ENCODE assay signal across 15 cellular contexts in the genomic region with DNA sequence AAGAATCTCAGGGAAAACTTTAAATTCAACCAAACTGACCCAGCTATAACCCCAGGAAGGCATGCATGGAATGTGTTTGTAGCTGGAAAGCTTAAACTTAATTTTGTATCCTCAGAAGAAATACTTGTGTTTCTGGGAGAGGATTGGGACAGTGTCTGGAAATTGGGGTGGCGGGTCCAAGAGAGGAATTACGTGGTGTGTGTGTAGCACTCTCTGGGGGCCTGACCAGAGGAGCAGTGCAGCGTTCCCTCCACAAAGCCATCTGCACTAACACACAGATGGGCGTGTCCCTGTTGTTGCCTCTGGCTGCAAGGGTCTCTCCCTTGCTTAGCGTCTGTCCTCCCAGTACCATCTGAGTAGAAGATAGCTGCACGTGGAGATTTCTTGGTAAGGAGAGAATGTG. TPM values are rescaled to one million over a fixed set of nuclear protein-coding genes. Genes with fewer than 3 reads are reported as not detected.
DNase-seq lines count a peak whose midpoint lies in the region; ATAC-seq and TF ChIP-seq lines count a peak whose summit lies in the region.
"Had no signal": no experiment of that assay in that cellular context is flagged by ENCODE, and none has a peak within 500 bp of the region (broad histone marks: within the 10 kb centered on the region; RNA-seq: fewer than 3 reads in every experiment).

No MANE protein-coding gene starts in this region.

- TF ChIP-seq CTCF in WERI-Rb-1 (IDR thresholded peaks at IDR 0.05; ENCODE audit: low read depth, low read length) (no peak), gastrocnemius medialis (IDR thresholded peaks at IDR 0.05 in 4 of 5, conservative IDR thresholded peaks at IDR 0.05 in 1 of 5) (no peak), GM13976 (IDR thresholded peaks at IDR 0.05; ENCODE audit: borderline replicate concordance, control extremely low read depth, extremely low read depth, insufficient read depth, missing control alignments) (no peak), testis (IDR thresholded peaks at IDR 0.05) (no peak)

- H3K36me3 ChIP-seq in WERI-Rb-1 = no peaks in the 10 kb centered on the region; the same call in 1 of the 2 replicates
- no peaks in the 10 kb centered on the region for H3K36me3 ChIP-seq in gastrocnemius medialis
- H3K36me3 ChIP-seq in testis (ENCODE audit: low read depth, missing control alignments) = no peaks in the 10 kb centered on the region

- peak overlapping the region; percentile 56 for H3K27ac ChIP-seq in WERI-Rb-1
- peak overlapping the region in 3 of 4 donors; percentile 10 to 58 (median 17) for H3K27ac ChIP-seq in gastrocnemius medialis
- H3K27ac ChIP-seq in testis = no peak overlapping the region
- H3K27ac ChIP-seq: HL-60 had no signal

- DNase-seq in ELF-1 (ENCODE audit: low read depth, low spot score) (peak; percentile 73), WERI-Rb-1 (peak; percentile 64), left cardiac atrium (no peak), gastrocnemius medialis (no peak), GM13976 (ENCODE audit: low spot score) (no peak), SHP77 (lab: John Stamatoyannopoulos, UW) (no peak), testis (no peak)
- DNase-seq: activated CD8-positive, alpha-beta T cell treated with anti-CD3 and anti-CD28 coated beads, Interleukin-2, amount 10 ng/mL, durations not matched to agents 7 days and 5 days; activated naive CD8-positive, alpha-beta T cell treated with anti-CD3 and anti-CD28 coated beads, Interleukin-2, amount 50 U/mL, for 24 hours; MV-4-11; naive B cell; NCI-H69; stimulated activated CD4-positive, alpha-beta T cell treated with anti-CD3 and anti-CD28 coated beads, Interleukin-12 subunit alpha, Interleukin-12 subunit beta, amount 100 ng/mL, for 4 hours had no signal

- peaks cover 69 to 70% of the 10 kb centered on the region in 2 donors for H3K4me1 ChIP-seq in gastrocnemius medialis
- peaks cover 5% of the 10 kb centered on the region for H3K4me1 ChIP-seq in testis

- no peaks in the 10 kb centered on the region for H3K9me3 ChIP-seq in WERI-Rb-1 (ENCODE audit: severe bottlenecking)
- H3K9me3 ChIP-seq in gastrocnemius medialis = no peaks in the 10 kb centered on the region
- H3K9me3 ChIP-seq in testis = no peaks in the 10 kb centered on the region

- in situ Hi-C loops in gastrocnemius medialis (cut with MboI; ENCODE audit: low sequenced_read_pairs in 4 of 4) (no loop called here), GM13976 (cut with MboI; ENCODE audit: low sequenced_read_pairs, unreplicated experiment) (no loop called here)

- H3K27me3 ChIP-seq in WERI-Rb-1 (ENCODE audit: insufficient read depth, low read depth, severe bottlenecking) (no peaks in the 10 kb centered on the region), gastrocnemius medialis (no peaks in the 10 kb centered on the region), testis (no peaks in the 10 kb centered on the region)

- intact Hi-C loops in left cardiac atrium (cut with DNase I) = no loop called here
- intact Hi-C loops in gastrocnemius medialis (cut with DNase I; ENCODE audit: low total_unique reads) = loop anchor here (5.0 to 10.0 kb wide), 2 partner anchors 57 to 414 kb away; partner anchors contain the start of genes SCGB2B2 and ZNF302
- intact Hi-C loops in testis (cut with DNase I; ENCODE audit: low total_unique reads) = no loop called here

- TF ChIP-seq POLR2A in gastrocnemius medialis (IDR thresholded peaks at IDR 0.05) = no peak
- no peak for TF ChIP-seq POLR2A in testis (IDR thresholded peaks at IDR 0.05)

- H3K4me3 ChIP-seq in WERI-Rb-1 (ENCODE audit: low read depth, low read length) = no peak overlapping the region
- no peak overlapping the region for H3K4me3 ChIP-seq in gastrocnemius medialis
- no peak overlapping the region for H3K4me3 ChIP-seq in testis

- 34 to 38% methylated on average over 6 of the region's 6 CpGs for WGBS in testis, 2 donors

- ATAC-seq in left cardiac atrium = peak; percentile 34 to 57
- ATAC-seq in gastrocnemius medialis = no peak
- ATAC-seq in GM19328 (IDR thresholded peaks at IDR 0.05; ENCODE audit: unreplicated experiment) = no peak
- ATAC-seq: activated CD8-positive, alpha-beta T cell treated with anti-CD3 and anti-CD28 coated beads, Interleukin-2, amount 10 ng/mL, durations not matched to agents 7 days and 5 days; activated naive CD8-positive, alpha-beta T cell treated with anti-CD3 and anti-CD28 coated beads, Interleukin-2, amount 50 U/mL, for 24 hours had no signal

RNA-seq across cellular contexts. Expression of gene GARRE1, which starts 6.4 kb away (rescaled TPM):
- total RNA-seq in left cardiac atrium (10 to 100 TPM; 20.9 to 30.5 TPM), gastrocnemius medialis (10 to 100 TPM; 21.8 to 34.3 (median 24.8) TPM), testis (10 to 100 TPM; 33.7 to 38.4 TPM)
- polyA plus RNA-seq in testis (ENCODE audit: insufficient read depth, low read depth, low replicate concordance) = 21.1 TPM

Comparison
In these comparisons a context has a peak if more than half of its experiments do, and no peak if none do; other contexts are left out.
1. DNase-seq: peak in ELF-1 (single experiment) and WERI-Rb-1 (single experiment); none in left cardiac atrium (single experiment), gastrocnemius medialis (0 of 2), GM13976 (single experiment), SHP77 (0 of 2) and testis (single experiment).
2. H3K27ac ChIP-seq: peak in WERI-Rb-1 (single experiment) and gastrocnemius medialis (3 of 4); none in testis (0 of 2).
3. ATAC-seq: peak in left cardiac atrium (2 of 2); none in gastrocnemius medialis (0 of 2) and GM19328 (single experiment).